In the genomic region with DNA sequence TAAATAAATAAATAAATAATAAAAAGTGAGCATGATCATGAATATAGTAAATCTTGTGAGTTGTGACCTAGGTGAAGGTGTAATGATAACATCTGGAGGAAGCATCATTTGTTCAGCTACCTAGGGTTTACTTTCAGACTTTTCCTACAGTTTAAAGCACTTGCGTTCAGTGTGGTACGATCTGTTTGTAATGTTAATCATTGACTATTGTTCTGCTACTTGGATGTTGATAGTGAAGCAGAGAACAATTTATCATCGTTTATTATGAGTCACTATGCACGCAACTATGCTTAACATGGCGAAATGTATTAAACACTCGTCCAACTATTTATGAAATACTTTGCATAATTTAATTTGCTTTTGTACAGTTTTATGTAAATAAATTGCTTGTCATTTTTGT, we compare ENCODE assay signal across 21 cellular contexts.
DNase-seq lines count a peak whose midpoint lies in the region; ATAC-seq and TF ChIP-seq lines count a peak whose summit lies in the region.
"Had no signal": no experiment of that assay in that cellular context is flagged by ENCODE, and none has a peak within 500 bp of the region (broad histone marks: within the 10 kb centered on the region; RNA-seq: fewer than 3 reads in every experiment).

No MANE protein-coding gene starts in this region.

- H3K4me3 ChIP-seq in HCT116 (replicated peaks in 1 of 2; ENCODE audit: low read depth in 1 of 2, low read length in 2 of 2) (no peak overlapping the region), endocrine pancreas (ENCODE audit: control insufficient read depth, insufficient read depth, low read length) (peak overlapping the region; percentile 70)
- H3K4me3 ChIP-seq: K562, Peyer's patch had no signal

- TF ChIP-seq CTCF in HCT116 (IDR thresholded peaks at IDR 0.05 in 2 of 3, conservative IDR thresholded peaks at IDR 0.05 in 1 of 3; ENCODE audit: borderline replicate concordance in 1 of 3, insufficient read depth in 1 of 3, low read depth in 2 of 3, low read length in 2 of 3), result no peak

- POLR2A ChIA-PET in HCT116 (lab: Charles Lee), result no interaction called here

- H3K9me3 ChIP-seq in HCT116 (ENCODE audit: control insufficient read depth in 1 of 2, insufficient read depth in 1 of 2, low read depth in 1 of 2, low read length in 2 of 2), result no peaks in the 10 kb centered on the region
- H3K9me3 ChIP-seq in endocrine pancreas (ENCODE audit: control insufficient read depth, low read length), result no peaks in the 10 kb centered on the region
- H3K9me3 ChIP-seq: Peyer's patch had no signal

- H3K27ac ChIP-seq in HCT116 (ENCODE audit: low read depth, low read length), result peak overlapping the region; percentile 10; the same call in 1 of the 2 replicates
- H3K27ac ChIP-seq: C4-2B, Peyer's patch had no signal

- H3K9ac ChIP-seq in HCT116 (ENCODE audit: low read length) (no peak overlapping the region), endocrine pancreas (ENCODE audit: control insufficient read depth, insufficient read depth, low read length) (no peak overlapping the region)

- no peak overlapping the region for H2AFZ ChIP-seq in HCT116 (ENCODE audit: low read depth, low read length, poor library complexity, severe bottlenecking)

- H3K27me3 ChIP-seq in HCT116 (ENCODE audit: insufficient read depth, low read length), result no peaks in the 10 kb centered on the region
- no peaks in the 10 kb centered on the region for H3K27me3 ChIP-seq in endocrine pancreas (ENCODE audit: control insufficient read depth, insufficient read depth, low read length)
- H3K27me3 ChIP-seq: Peyer's patch had no signal

- H3K4me1 ChIP-seq in HCT116 (ENCODE audit: control insufficient read depth in 1 of 2, insufficient read depth in 2 of 2, low read length in 2 of 2), result 0 out of 4 replicates have a peak, but pooled peaks cover 0 to 6% of the 10 kb centered on the region in 2 experiments
- peaks cover 6% of the 10 kb centered on the region for H3K4me1 ChIP-seq in endocrine pancreas (ENCODE audit: control insufficient read depth, insufficient read depth, low read length)
- H3K4me1 ChIP-seq: Peyer's patch had no signal

- BruUV-seq in HCT116 (replicated peaks; lab: Mats Ljungman, UMichigan), result no TSS peak

- no peak for DNase-seq in HCT116 (ENCODE audit: low read depth, low spot score)
- DNase-seq in left colon, result no peak
- no peak for DNase-seq in dermis blood vessel endothelial cell
- DNase-seq in epidermal melanocyte (ENCODE audit: insufficient read length, low spot score), result no peak
- DNase-seq in GDM1 (lab: John Stamatoyannopoulos, UW), result no peak
- DNase-seq: CD8-positive, alpha-beta memory T cell; DMS79; MM.1S; NCI-H1092; NCI-H1436; NCI-H187 treated with DMSO at 0.1 percent for 48 hours; NCI-H2107; NCI-H510A; NCI-H774; NK-92 treated with Interleukin-12 subunit alpha and Interleukin-12 subunit beta, amount 100 ng/mL, for 24 hours; Peyer's patch had no signal

- peaks cover 15 to 26% of the 10 kb centered on the region in 2 experiments for H3K36me3 ChIP-seq in HCT116 (ENCODE audit: control insufficient read depth in 1 of 2, insufficient read depth in 2 of 2, low read length in 2 of 2)
- no peaks in the 10 kb centered on the region for H3K36me3 ChIP-seq in endocrine pancreas (ENCODE audit: control insufficient read depth, insufficient read depth, low read length)
- H3K36me3 ChIP-seq: Peyer's patch had no signal

- intact Hi-C loops in HCT116 (cut with micrococcal nuclease) (no loop called here), left colon (cut with DNase I, micrococcal nuclease) (no loop called here)

- CTCF ChIA-PET in HCT116 (lab: Charles Lee), result no interaction called here

- ATAC-seq in HCT116, result no peak
- peak; percentile 76 for ATAC-seq in left colon
- ATAC-seq in HG03196 (IDR thresholded peaks at IDR 0.05; ENCODE audit: unreplicated experiment), result no peak
- ATAC-seq: K562, SK-N-SH treated with all-trans-retinoic acid at 6 μM for 48 hours had no signal

- H3K4me2 ChIP-seq in HCT116 (ENCODE audit: low read length), result no peak overlapping the region

- no peaks in the 10 kb centered on the region for H3K79me2 ChIP-seq in HCT116 (ENCODE audit: insufficient read depth, low read length)

- RAD21 ChIA-PET in HCT116 (lab: Charles Lee; ENCODE audit: low non-redundant PET in 1 of 2, low total read pairs in 2 of 2, uncharacterized antibody in 2 of 2, unreplicated experiment in 2 of 2), result no interaction called here

- TF ChIP-seq RAD21 in HCT116 (IDR thresholded peaks at IDR 0.05; ENCODE audit: low read depth), result no peak

- H4K20me1 ChIP-seq in HCT116 (ENCODE audit: insufficient read depth), result no peaks in the 10 kb centered on the region

- no peaks in the 10 kb centered on the region; the same call in 1 of the 2 replicates for H3K9me2 ChIP-seq in HCT116 (ENCODE audit: insufficient read depth)

- no peak for TF ChIP-seq POLR2A in HCT116 (IDR thresholded peaks at IDR 0.05; ENCODE audit: borderline replicate concordance, extremely low read depth, insufficient read depth, insufficient read length)

TF ChIP-seq in HCT116, 20 proteins besides CTCF, POLR2A, EP300 and RAD21:
- no peak for TF ChIP-seq ELF1 (IDR thresholded peaks at IDR 0.05; ENCODE audit: borderline replicate concordance, low read depth)
